11 cellular contexts compared by ENCODE assay signal in genomic region chr3:58260261-58260731, GRCh38. TPM values are rescaled to one million over a fixed set of nuclear protein-coding genes. Genes with fewer than 3 reads are reported as not detected.
DNase-seq lines count a peak whose midpoint lies in the region; ATAC-seq, FAIRE-seq and TF ChIP-seq lines count a peak whose summit lies in the region.
"Had no signal": no experiment of that assay in that cellular context is flagged by ENCODE, and none has a peak within 500 bp of the region (broad histone marks: within the 10 kb centered on the region; RNA-seq: fewer than 3 reads in every experiment).

No MANE protein-coding gene starts in this region.

- BruUV-seq in PC-3 (replicated peaks; lab: Mats Ljungman, UMichigan): no TSS peak

- CTCF ChIA-PET in PC-3 (lab: Charles Lee): interaction anchor here (0.7 to 0.8 kb wide), 2 partner anchors 43 to 46 kb away, joined by 3 to 5 read pairs; partner anchors contain the start of genes HTD2 and RPP14

- no peaks in the 10 kb centered on the region for H3K27me3 ChIP-seq in PC-3 (ENCODE audit: low read length)
- H3K27me3 ChIP-seq in pancreas: no peaks in the 10 kb centered on the region

- intact Hi-C loops in PC-3 (cut with micrococcal nuclease) (loop anchor here (2.0 kb wide), 1 partner anchor 43 kb away; no protein-coding TSS in a partner anchor), pancreas (cut with DNase I) (no loop called here)

- H3K36me3 ChIP-seq in PC-3 (ENCODE audit: low read depth, low read length): no peaks in the 10 kb centered on the region; the same call in 1 of the 2 replicates
- no peaks in the 10 kb centered on the region for H3K36me3 ChIP-seq in pancreas

- peak overlapping the region; percentile 61 for H3K9ac ChIP-seq in PC-3 (ENCODE audit: low read length)

- no peaks in the 10 kb centered on the region for H3K9me2 ChIP-seq in PC-3 (replicated peaks; ENCODE audit: low read length)

- peak overlapping the region; percentile 30; the same call in 1 of the 2 replicates for H3K4me3 ChIP-seq in PC-3 (ENCODE audit: low read length)
- no peak overlapping the region for H3K4me3 ChIP-seq in choroid plexus epithelial cell (ENCODE audit: low read depth, low read length)
- H3K4me3 ChIP-seq in pancreas: no peak overlapping the region

- POLR2A ChIA-PET in PC-3 (lab: Charles Lee; ENCODE audit: unreplicated experiment): no interaction called here

- FAIRE-seq in GM12891 (lab: Jason Lieb, UNC): peak; percentile 47
- FAIRE-seq in pancreas (lab: Jason Lieb, UNC): no peak
- FAIRE-seq: frontal cortex had no signal

- peaks cover 15% of the 10 kb centered on the region for H3F3A ChIP-seq in PC-3 (ENCODE audit: low read length, unreplicated experiment)

- H3K9me3 ChIP-seq in PC-3 (ENCODE audit: low read length) (no peaks in the 10 kb centered on the region), pancreas (no peaks in the 10 kb centered on the region)

- DNase-seq in GM12891 (ENCODE audit: insufficient read length, low spot score) (no peak), PC-3 (peak; percentile 96), choroid plexus epithelial cell (ENCODE audit: low read depth) (peak; percentile 57), renal cortical epithelial cell (ENCODE audit: low read depth) (peak; percentile 74), pancreas (no peak), NCI-H1930 (lab: John Stamatoyannopoulos, UW) (no peak)
- DNase-seq: activated CD4-positive, alpha-beta T cell treated with anti-CD3 and anti-CD28 coated beads, Interleukin-2, amount 50 U/mL, for 4 hours; NCI-H2107 had no signal

- 90 to 91% methylated on average over 6 of the region's 6 CpGs for WGBS in pancreas, 2 donors

- H3K4me1 ChIP-seq in PC-3 (ENCODE audit: insufficient read depth, low read length): peaks cover 20% of the 10 kb centered on the region
- H3K4me1 ChIP-seq in pancreas: no peaks in the 10 kb centered on the region

- ATAC-seq in PC-3 (peak; percentile 99), pancreas (no peak), GM18909 (IDR thresholded peaks at IDR 0.05; ENCODE audit: poor library complexity, unreplicated experiment) (no peak)

- TF ChIP-seq CTCF in PC-3 (conservative IDR thresholded peaks at IDR 0.05; ENCODE audit: low read depth, low read length) (no peak), choroid plexus epithelial cell (conservative IDR thresholded peaks at IDR 0.05; ENCODE audit: low read depth, low read length) (no peak), pancreas (IDR thresholded peaks at IDR 0.05) (no peak)

- peak overlapping the region; percentile 96 for H3K27ac ChIP-seq in PC-3 (ENCODE audit: low read length)
- no peak overlapping the region for H3K27ac ChIP-seq in pancreas

- no peak for TF ChIP-seq POLR2A in GM12891 (IDR thresholded peaks at IDR 0.05; ENCODE audit: low read depth, low read length)

- no peaks in the 10 kb centered on the region for H3K79me2 ChIP-seq in PC-3 (ENCODE audit: low read length)

- peak overlapping the region; percentile 68 for H3K4me2 ChIP-seq in PC-3 (ENCODE audit: low read length)

- no peaks in the 10 kb centered on the region for H4K20me1 ChIP-seq in PC-3 (ENCODE audit: low read length)

- peak overlapping the region; percentile 50 for H2AFZ ChIP-seq in PC-3 (ENCODE audit: low read length)

TF ChIP-seq in GM12891, 5 proteins besides CTCF, POLR2A, EP300 and RAD21:
- TF ChIP-seq POU2F2 (IDR thresholded peaks at IDR 0.05; ENCODE audit: low read depth, low read length): no peak
- no peak for TF ChIP-seq TAF1 (IDR thresholded peaks at IDR 0.05; ENCODE audit: low read depth, low read length)
- TF ChIP-seq SPI1 (IDR thresholded peaks at IDR 0.05; ENCODE audit: low read depth, low read length): no peak
- TF ChIP-seq POLR2AphosphoS5 (IDR thresholded peaks at IDR 0.05; ENCODE audit: low read depth, low read length): no peak
- TF ChIP-seq PAX5 (IDR thresholded peaks at IDR 0.05; ENCODE audit: insufficient read depth, low read length, severe bottlenecking): no peak
TF ChIP-seq in GM12891: peak in this region for 0.

RNA-seq across cellular contexts. Expression of gene ABHD6, which starts 22.7 kb away (rescaled TPM):
- polyA plus RNA-seq in GM12891 (2012; ENCODE audit: low read depth, missing spikeins): 2.8 TPM
- total RNA-seq in PC-3 (2014; rRNA removed): 11.6 and 13.4 TPM in 2 replicates
- total RNA-seq in renal cortical epithelial cell: 5.2 and 8.8 TPM in 2 replicates
- 1 to 10 TPM in 4 of 6 donors, under 1 TPM in 2; 0.69 to 4.6 (median 2.0) TPM for total RNA-seq in pancreas
- 1 to 10 TPM; 2.1 to 5.5 TPM for polyA plus RNA-seq in pancreas

RNA-seq across cellular contexts. Expression of gene RPP14, which starts 45.7 kb away (rescaled TPM):
- polyA plus RNA-seq in GM12891 (2012; ENCODE audit: low read depth, missing spikeins): 5.9 TPM
- 28.8 and 30.0 TPM in 2 replicates for total RNA-seq in PC-3 (2014; rRNA removed)
- 14.5 and 27.6 TPM in 2 replicates for total RNA-seq in renal cortical epithelial cell
- total RNA-seq in pancreas: 1 to 10 TPM; 5.0 to 7.7 (median 6.7) TPM
- 1 to 10 TPM; 5.0 to 8.1 TPM for polyA plus RNA-seq in pancreas

RNA-seq across cellular contexts. Expression of gene HTD2, which starts 46.0 kb away (rescaled TPM):
- polyA plus RNA-seq in GM12891 (2012; ENCODE audit: low read depth, missing spikeins): 2.8 TPM
- total RNA-seq in PC-3 (2014; rRNA removed): 4.9 and 6.9 TPM in 2 replicates
- total RNA-seq in renal cortical epithelial cell: 14.8 and 17.0 TPM in 2 replicates
- total RNA-seq in pancreas: 1 to 10 TPM; 2.6 to 4.4 (median 3.5) TPM
- polyA plus RNA-seq in pancreas: 1 to 10 TPM in 1 of 2 donors, under 1 TPM in 1; 0.68 to 5.5 TPM

RNA-seq across cellular contexts. Expression of gene DNASE1L3, which starts 49.5 kb away (rescaled TPM):
- polyA plus RNA-seq in GM12891 (2012; ENCODE audit: low read depth, missing spikeins): 6.6 TPM
- total RNA-seq in PC-3 (2014; rRNA removed) (0.36 and 0.63 TPM in 2 replicates), renal cortical epithelial cell (not detected in 2 replicates), pancreas (under 1 TPM in 4 of 6 donors, not detected in 2; 0.20 to 0.37 (median 0.28) TPM)
- polyA plus RNA-seq in pancreas: under 1 TPM; 0.38 to 0.49 TPM
- total RNA-seq: progenitor cell of endocrine pancreas had no signal

Comparison
In these comparisons a context has a peak if more than half of its experiments do, and no peak if none do; other contexts are left out.
1. DNase-seq: peak in PC-3 (single experiment), choroid plexus epithelial cell (single experiment) and renal cortical epithelial cell (single experiment); none in GM12891 (single experiment), pancreas (0 of 6) and NCI-H1930 (0 of 2).